23 cellular contexts compared by ENCODE assay signal in genomic region chr11:15889353-15889752, GRCh38.
"Had no signal": no experiment of that assay in that cellular context is flagged by ENCODE, and none has a peak within 500 bp of the region (broad histone marks: within the 10 kb centered on the region; RNA-seq: fewer than 3 reads in every experiment).

No MANE protein-coding gene starts in this region.

- H3K27me3 ChIP-seq: esophagus squamous epithelium, heart right ventricle, neutrophil, right lobe of liver, spleen, testis, tibial artery had no signal

- H3K4me3 ChIP-seq: coronary artery, esophagus squamous epithelium, heart right ventricle, lung, mucosa of descending colon, right lobe of liver, spleen, testis, tibial artery had no signal

- H2AFZ ChIP-seq: parathyroid adenoma had no signal

- H3K9ac ChIP-seq: parathyroid adenoma had no signal

- H3K9me3 ChIP-seq: esophagus squamous epithelium, heart right ventricle, mucosa of descending colon, neutrophil, right lobe of liver, spleen, testis, tibial artery had no signal

- DNase-seq: dermis blood vessel endothelial cell; effector memory CD4-positive, alpha-beta T cell; esophagus squamous epithelium; foreskin melanocyte; glutamatergic neuron; heart right ventricle; hypothalamus; immature natural killer cell; mucosa of descending colon; naive B cell; nephron progenitor cell; right lobe of liver; spleen; stimulated activated CD4-positive, alpha-beta T cell treated with anti-CD3 and anti-CD28 coated beads, Interleukin-4, amount 100 ng/mL, for 4 hours; stimulated activated naive CD8-positive, alpha-beta T cell treated with anti-CD3 and anti-CD28 coated beads, Interleukin-15, Interleukin-2, amounts not matched to agents 100 U/mL and 50 U/mL, for 24 hours; substantia nigra; testis; tibial artery had no signal

- ATAC-seq: left lobe of liver; mucosa of descending colon; right lobe of liver; stimulated activated naive CD8-positive, alpha-beta T cell treated with anti-CD3 and anti-CD28 coated beads, Interleukin-15, Interleukin-2, amounts not matched to agents 100 U/mL and 50 U/mL, for 24 hours had no signal

- H3K27ac ChIP-seq: esophagus squamous epithelium, heart right ventricle, neutrophil, parathyroid adenoma, right lobe of liver, spleen, testis, tibial artery had no signal

- H3K36me3 ChIP-seq: esophagus squamous epithelium, heart right ventricle, neutrophil, right lobe of liver, spleen, tibial artery had no signal

- H3K4me1 ChIP-seq: right lobe of liver, spleen had no signal

- H3K79me2 ChIP-seq: parathyroid adenoma had no signal
